Comparison of ENCODE assay signal across 8 cellular contexts in genomic region chr3:177591371-177591770, GRCh38.
DNase-seq lines count a peak whose midpoint lies in the region; ATAC-seq and TF ChIP-seq lines count a peak whose summit lies in the region.

No MANE protein-coding gene starts in this region.

- no peaks in the 10 kb centered on the region for H3K36me3 Mint-ChIP-seq in activated T-cell treated with anti-CD3 and anti-CD28 coated beads, Interleukin-2, amount 50 U/mL, for 24 hours (ENCODE audit: low read depth)
- no peaks in the 10 kb centered on the region for H3K36me3 Mint-ChIP-seq in activated T-cell treated with anti-CD3 and anti-CD28 coated beads, Interleukin-2, amount 50 U/mL, for 4 hours (ENCODE audit: insufficient read depth)

- H3K4me1 Mint-ChIP-seq in activated T-cell treated with anti-CD3 and anti-CD28 coated beads, Interleukin-2, amount 50 U/mL, for 24 hours (ENCODE audit: low read depth), result peaks cover 55% of the 10 kb centered on the region
- H3K4me1 Mint-ChIP-seq in activated T-cell treated with anti-CD3 and anti-CD28 coated beads, Interleukin-2, amount 50 U/mL, for 4 hours (ENCODE audit: low read depth), result peaks cover 45% of the 10 kb centered on the region

- no peak overlapping the region for H3K4me3 ChIP-seq in lung

- DNase-seq in activated T-cell treated with anti-CD3 and anti-CD28 coated beads, Interleukin-2, amount 50 U/mL, for 24 hours, result no peak
- DNase-seq in activated T-cell treated with anti-CD3 and anti-CD28 coated beads, Interleukin-2, amount 50 U/mL, for 4 hours, result no peak
- peak; percentile 70 for DNase-seq in UCSD-AML1 (lab: John Stamatoyannopoulos, UW; ENCODE audit: unreplicated experiment)
- DNase-seq in lung (ENCODE audit: low spot score), result peak; percentile 44
- DNase-seq in T1000 (lab: John Stamatoyannopoulos, UW), result no peak
- no peak for DNase-seq in activated CD4-positive, alpha-beta T cell treated with anti-CD3 and anti-CD28 coated beads for 1 hour

- no peak for TF ChIP-seq CTCF in lung (IDR thresholded peaks at IDR 0.05; ENCODE audit: control extremely low read depth, extremely low read depth)

- 42 to 58% methylated on average over 4 of the region's 4 CpGs for WGBS in lung, 2 donors

- H3K9me3 ChIP-seq in lung (ENCODE audit: control insufficient read depth in 2 of 2, insufficient read depth in 1 of 2, low read length in 1 of 2), result peaks cover 0 to 3% of the 10 kb centered on the region in 2 donors

- H3K9me3 Mint-ChIP-seq in activated T-cell treated with anti-CD3 and anti-CD28 coated beads, Interleukin-2, amount 50 U/mL, for 24 hours, result peaks cover 2% of the 10 kb centered on the region
- no peaks in the 10 kb centered on the region for H3K9me3 Mint-ChIP-seq in activated T-cell treated with anti-CD3 and anti-CD28 coated beads, Interleukin-2, amount 50 U/mL, for 4 hours

- H3K27me3 ChIP-seq in lung (ENCODE audit: control insufficient read depth, insufficient read depth), result no peaks in the 10 kb centered on the region

- peak overlapping the region in 1 of 2 donors; percentile 69 for H3K27ac ChIP-seq in lung (ENCODE audit: low read depth in 1 of 2, low read length in 1 of 2)

- H3K4me1 ChIP-seq in lung (ENCODE audit: control insufficient read depth in 2 of 2, insufficient read depth in 2 of 2, low read length in 2 of 2), result peaks cover 0 to 6% of the 10 kb centered on the region in 2 donors

- H3K27me3 Mint-ChIP-seq in activated T-cell treated with anti-CD3 and anti-CD28 coated beads, Interleukin-2, amount 50 U/mL, for 24 hours, result no peaks in the 10 kb centered on the region
- no peaks in the 10 kb centered on the region for H3K27me3 Mint-ChIP-seq in activated T-cell treated with anti-CD3 and anti-CD28 coated beads, Interleukin-2, amount 50 U/mL, for 4 hours (ENCODE audit: low read depth)

- no peak overlapping the region for H3K4me3 Mint-ChIP-seq in activated T-cell treated with anti-CD3 and anti-CD28 coated beads, Interleukin-2, amount 50 U/mL, for 24 hours
- H3K4me3 Mint-ChIP-seq in activated T-cell treated with anti-CD3 and anti-CD28 coated beads, Interleukin-2, amount 50 U/mL, for 4 hours, result no peak overlapping the region

- H3K36me3 ChIP-seq in lung (ENCODE audit: control insufficient read depth in 2 of 2, insufficient read depth in 2 of 2, low read length in 2 of 2), result no peaks in the 10 kb centered on the region

- peak overlapping the region; percentile 15 for H3K27ac Mint-ChIP-seq in activated T-cell treated with anti-CD3 and anti-CD28 coated beads, Interleukin-2, amount 50 U/mL, for 24 hours

- ATAC-seq in activated T-cell treated with anti-CD3 and anti-CD28 coated beads, Interleukin-2, amount 50 U/mL, for 4 hours, result no peak
- peak; percentile 83 for ATAC-seq in HG03097 (IDR thresholded peaks at IDR 0.05; ENCODE audit: low FRiP score, unreplicated experiment)
- peak; percentile 60 for ATAC-seq in lung (ENCODE audit: insufficient read depth, low FRiP score)
- ATAC-seq in HG03280 (IDR thresholded peaks at IDR 0.05; ENCODE audit: unreplicated experiment), result no peak

Comparison
In these comparisons a context has a peak if more than half of its experiments do, and no peak if none do; other contexts are left out.
1. DNase-seq: peak in UCSD-AML1 (single experiment) and lung (single experiment); none in activated T-cell treated with anti-CD3 and anti-CD28 coated beads, Interleukin-2, amount 50 U/mL, for 24 hours (single experiment), activated T-cell treated with anti-CD3 and anti-CD28 coated beads, Interleukin-2, amount 50 U/mL, for 4 hours (single experiment), T1000 (single experiment) and activated CD4-positive, alpha-beta T cell treated with anti-CD3 and anti-CD28 coated beads for 1 hour (single experiment).
2. ATAC-seq: peak in HG03097 (single experiment) and lung (single experiment); none in activated T-cell treated with anti-CD3 and anti-CD28 coated beads, Interleukin-2, amount 50 U/mL, for 4 hours (0 of 2) and HG03280 (single experiment).